Comparison of ENCODE assay signal across 8 cellular contexts in genomic region chr14:20970983-20971704, GRCh38. TPM values are rescaled to one million over a fixed set of nuclear protein-coding genes. Genes with fewer than 3 reads are reported as not detected.
DNase-seq lines count a peak whose midpoint lies in the region; FAIRE-seq lines count a peak whose summit lies in the region.

No MANE protein-coding gene starts in this region.

- no peak overlapping the region for H2BK120ac ChIP-seq in neuronal stem cell (ENCODE audit: low read depth, low read length)

- no peak overlapping the region for H4K91ac ChIP-seq in neuronal stem cell (ENCODE audit: low read depth, low read length, poor library complexity)

- H2BK5ac ChIP-seq in neuronal stem cell (ENCODE audit: low read length): no peak overlapping the region

- H3K9ac ChIP-seq in ES-I3 (ENCODE audit: low read depth, low read length): peak overlapping the region; percentile 85
- H3K9ac ChIP-seq in neuronal stem cell (ENCODE audit: low read depth, low read length, poor library complexity): peak overlapping the region; percentile 89

- DNase-seq in GOT3 (lab: John Stamatoyannopoulos, UW) (peak; percentile 27), Kasumi-1 (lab: John Stamatoyannopoulos, UW) (peak; percentile 70 to 83), SHP77 (lab: John Stamatoyannopoulos, UW) (peak; percentile 82 to 84), activated gamma-delta T cell (lab: John Stamatoyannopoulos, UW) (peak; percentile 47), frontal cortex (ENCODE audit: low spot score in 2 of 2) (peak; percentile 63 to 84), neuronal stem cell (ENCODE audit: low spot score) (peak; percentile 82), stromal cell of bone marrow (ENCODE audit: low read depth) (peak; percentile 63)

- H3K14ac ChIP-seq in neuronal stem cell (ENCODE audit: low read length): no peak overlapping the region

- peak overlapping the region; percentile 97 for H3K18ac ChIP-seq in neuronal stem cell (ENCODE audit: low read length)

- peak overlapping the region; percentile 96 for H3K4me2 ChIP-seq in neuronal stem cell (ENCODE audit: insufficient read depth, low read length, poor library complexity, severe bottlenecking)

- no peak overlapping the region for H2BK15ac ChIP-seq in neuronal stem cell (ENCODE audit: low read length)

- H4K8ac ChIP-seq in neuronal stem cell (ENCODE audit: low read depth, low read length): no peak overlapping the region

- H3K4ac ChIP-seq in neuronal stem cell (ENCODE audit: low read length): no peak overlapping the region

- peak overlapping the region; percentile 61 to 94 for H3K4me3 ChIP-seq in neuronal stem cell (ENCODE audit: low read length in 2 of 2)

- peaks cover 3% of the 10 kb centered on the region; the same call in 1 of the 2 replicates for H3K4me1 ChIP-seq in ES-I3 (ENCODE audit: insufficient read depth, low read length)
- peaks cover 2 to 5% of the 10 kb centered on the region in 2 donors for H3K4me1 ChIP-seq in neuronal stem cell (ENCODE audit: control insufficient read depth in 2 of 2, insufficient read depth in 1 of 2, low read depth in 1 of 2, low read length in 2 of 2)

- no peak overlapping the region for H2AK5ac ChIP-seq in neuronal stem cell (ENCODE audit: low read depth, low read length)

- peak overlapping the region; percentile 75 for H3K27ac ChIP-seq in neuronal stem cell (replicated peaks; ENCODE audit: low read length)

- no peak for FAIRE-seq in frontal cortex (lab: Jason Lieb, UNC)

- H3K9me3 ChIP-seq in ES-I3 (ENCODE audit: control insufficient read depth, insufficient read depth, low read length) (no peaks in the 10 kb centered on the region), neuronal stem cell (replicated peaks in 1 of 2; ENCODE audit: control insufficient read depth in 2 of 2, insufficient read depth in 1 of 2, low read depth in 1 of 2, low read length in 2 of 2) (no peaks in the 10 kb centered on the region)

- no peaks in the 10 kb centered on the region for H3K79me1 ChIP-seq in neuronal stem cell (ENCODE audit: low read depth, low read length)

- H3K23ac ChIP-seq in neuronal stem cell (ENCODE audit: low read depth, low read length, poor library complexity): peak overlapping the region; percentile 70

- H3K36me3 ChIP-seq in ES-I3 (ENCODE audit: insufficient read depth, low read length): no peaks in the 10 kb centered on the region
- H3K36me3 ChIP-seq in neuronal stem cell (replicated peaks in 1 of 2; ENCODE audit: control insufficient read depth in 2 of 2, insufficient read depth in 2 of 2, low read length in 2 of 2): no peaks in the 10 kb centered on the region

- peaks cover 0 to 29% (median 7%) of the 10 kb centered on the region in 3 experiments for H3K27me3 ChIP-seq in neuronal stem cell (ENCODE audit: control insufficient read depth in 3 of 3, insufficient read depth in 3 of 3, low read depth in 1 of 3, low read length in 3 of 3)

- peak overlapping the region; percentile 98 for H2AFZ ChIP-seq in neuronal stem cell (ENCODE audit: low read length)

- H2BK12ac ChIP-seq in neuronal stem cell (ENCODE audit: low read length): no peak overlapping the region

- WGBS in neuronal stem cell (ENCODE audit: extremely low coverage in 2 of 2, insufficient read length in 2 of 2, insufficient replicate concordance in 1 of 2), 2 donors: no CpG with 5 or more reads among the region's 47 CpGs

RNA-seq across cellular contexts. Expression of gene RNASE2, which starts 15.9 kb away (rescaled TPM):
- total RNA-seq in frontal cortex: not detected
- not detected for polyA plus RNA-seq in neuronal stem cell (2013, experiment 1 of 2)
- not detected for polyA plus RNA-seq in neuronal stem cell (2013, experiment 2 of 2)

RNA-seq across cellular contexts. Expression of gene METTL17, which starts 18.6 kb away (rescaled TPM):
- 27.7 TPM for total RNA-seq in frontal cortex
- polyA plus RNA-seq in neuronal stem cell (2013, experiment 1 of 2): 82.4 TPM
- 78.8 TPM for polyA plus RNA-seq in neuronal stem cell (2013, experiment 2 of 2)

RNA-seq across cellular contexts. Expression of gene SLC39A2, which starts 27.9 kb away (rescaled TPM):
- not detected for total RNA-seq in frontal cortex
- polyA plus RNA-seq in neuronal stem cell (2013, experiment 1 of 2): 0.14 TPM
- polyA plus RNA-seq in neuronal stem cell (2013, experiment 2 of 2): 0.08 TPM

RNA-seq across cellular contexts. Expression of gene NDRG2, which starts 53.7 kb away (rescaled TPM):
- 92.9 TPM for total RNA-seq in frontal cortex
- 2.3 TPM for polyA plus RNA-seq in neuronal stem cell (2013, experiment 1 of 2)
- 2.3 TPM for polyA plus RNA-seq in neuronal stem cell (2013, experiment 2 of 2)

RNA-seq across cellular contexts. Expression of gene TPPP2, which starts 58.9 kb away (rescaled TPM):
- not detected for total RNA-seq in frontal cortex
- polyA plus RNA-seq in neuronal stem cell (2013, experiment 1 of 2): not detected
- not detected for polyA plus RNA-seq in neuronal stem cell (2013, experiment 2 of 2)

Comparison
In these comparisons a context has a peak if more than half of its experiments do, and no peak if none do; other contexts are left out.
1. Peak in every context shown above with its lines: DNase-seq, H3K4me3 ChIP-seq and H3K27ac ChIP-seq.
2. DNase-seq: peak in every context shown above with its lines; median percentile 83 in SHP77; 82 in neuronal stem cell; 76 in Kasumi-1; 74 in frontal cortex; 63 in stromal cell of bone marrow; 47 in activated gamma-delta T cell; 27 in GOT3.